ENCODE assay signal across 30 cellular contexts in genomic region chr20:23326774-23327173, GRCh38.
"Had no signal": no experiment of that assay in that cellular context is flagged by ENCODE, and none has a peak within 500 bp of the region (broad histone marks: within the 10 kb centered on the region; RNA-seq: fewer than 3 reads in every experiment).

No MANE protein-coding gene starts in this region.

- H3K9me3 Mint-ChIP-seq: immature natural killer cell had no signal

- H3K4me1 ChIP-seq: body of pancreas, colonic mucosa, parathyroid adenoma, psoas muscle, spleen, tibial nerve had no signal

- DNase-seq: activated CD4-positive, alpha-beta T cell treated with anti-CD3 and anti-CD28 coated beads for 48 hours; activated CD4-positive, alpha-beta T cell treated with anti-CD3 and anti-CD28 coated beads, Interleukin-2, amount 50 U/mL, for 48 hours; activated CD8-positive, alpha-beta memory T cell treated with anti-CD3 and anti-CD28 coated beads for 24 hours; activated effector memory CD4-positive, alpha-beta T cell treated with Interleukin-2 at 50 U/mL for 16 hours; activated naive CD4-positive, alpha-beta T cell treated with Interleukin-2 at 50 U/mL for 16 hours; aorta; body of pancreas; cerebellar nuclear complex; colonic mucosa; effector CD8-positive, alpha-beta T cell; head of caudate nucleus; hypothalamus; immature natural killer cell; kidney; left colon; mammary epithelial cell; naive B cell; nucleus accumbens; psoas muscle; spleen; stimulated activated naive CD4-positive, alpha-beta T cell treated with Interleukin-2 at 50 U/mL for 16 hours; T-helper 9 cell; WERI-Rb-1 had no signal

- H3K4me1 Mint-ChIP-seq: immature natural killer cell, mesothelial cell of epicardium had no signal

- H3K27ac Mint-ChIP-seq: activated naive CD8-positive, alpha-beta T cell; immature natural killer cell; mesothelial cell of epicardium; naive B cell had no signal

- H3K36me3 ChIP-seq: cardiac muscle cell, colonic mucosa, spleen, tibial nerve, WERI-Rb-1 had no signal

- H3K9ac ChIP-seq: parathyroid adenoma had no signal

- H3K9me3 ChIP-seq: body of pancreas, colonic mucosa, psoas muscle, spleen, tibial nerve had no signal

- H3K4me3 ChIP-seq: body of pancreas, cardiac muscle cell, colonic mucosa, psoas muscle, spleen, tibial nerve had no signal

- H3K4me3 Mint-ChIP-seq: activated naive CD8-positive, alpha-beta T cell; immature natural killer cell; mesothelial cell of epicardium; naive B cell had no signal

- H3K27me3 Mint-ChIP-seq: activated naive CD8-positive, alpha-beta T cell had no signal

- ATAC-seq: activated CD4-positive, CD25-positive, alpha-beta regulatory T cell treated with anti-CD3 and anti-CD28 coated beads, Interleukin-2, amount 50 U/mL, for 24 hours; body of pancreas; left colon; psoas muscle had no signal

- H3K27ac ChIP-seq: body of pancreas, cardiac muscle cell, colonic mucosa, epithelial cell of prostate, parathyroid adenoma, psoas muscle, spleen, tibial nerve, WERI-Rb-1 had no signal

- H3K27me3 ChIP-seq: body of pancreas, cardiac muscle cell, colonic mucosa, spleen, tibial nerve had no signal

- H3K36me3 Mint-ChIP-seq: immature natural killer cell, mesothelial cell of epicardium, naive B cell had no signal
